In the genomic region with DNA sequence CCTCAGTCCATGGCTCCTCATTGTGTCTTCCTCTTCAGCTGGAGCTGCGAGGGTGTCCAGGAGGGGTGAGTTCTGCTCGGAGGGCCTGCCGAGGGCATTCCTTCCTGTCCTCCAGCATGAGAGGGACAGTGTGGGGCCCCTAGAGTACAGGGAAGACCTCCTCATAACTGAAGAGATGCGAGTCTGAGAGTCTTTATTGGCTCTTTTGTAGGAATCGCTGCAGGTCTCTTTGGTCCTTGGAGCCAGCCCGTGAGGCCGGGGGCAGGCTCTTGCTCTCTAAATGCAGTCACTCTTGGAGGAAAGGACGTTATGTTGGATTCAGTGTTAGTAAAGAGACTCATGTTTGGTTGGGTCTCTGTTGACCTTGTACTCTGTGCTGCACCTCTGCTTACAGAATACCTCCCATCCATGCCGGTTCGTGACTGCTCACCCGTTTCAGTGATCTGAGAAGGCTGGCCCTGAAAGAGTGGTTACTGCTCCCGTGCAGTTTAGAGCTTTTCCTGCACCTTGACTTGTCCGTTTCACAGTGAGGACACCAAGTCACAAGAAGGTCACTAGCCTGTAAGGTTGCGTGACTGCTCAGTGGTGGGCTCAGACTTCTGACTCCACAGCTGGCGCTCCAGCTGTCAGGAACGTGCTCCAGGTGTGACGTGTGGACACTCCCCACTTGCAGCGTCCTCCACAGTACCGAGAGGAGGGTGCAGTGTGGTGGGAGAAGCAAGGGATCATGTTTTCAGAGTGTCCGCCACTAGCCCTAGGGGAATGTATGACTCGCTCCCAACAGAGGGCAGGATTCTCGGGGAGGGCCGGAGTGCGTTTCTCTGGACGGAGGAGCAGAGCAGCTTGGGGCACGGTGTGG, we compare ENCODE assay signal across 25 cellular contexts. TPM values are rescaled to one million over a fixed set of nuclear protein-coding genes. Genes with fewer than 3 reads are reported as not detected.
DNase-seq lines count a peak whose midpoint lies in the region; ATAC-seq and TF ChIP-seq lines count a peak whose summit lies in the region.
"Had no signal": no experiment of that assay in that cellular context is flagged by ENCODE, and none has a peak within 500 bp of the region (broad histone marks: within the 10 kb centered on the region; RNA-seq: fewer than 3 reads in every experiment).

No MANE protein-coding gene starts in this region.

- no peak overlapping the region for H3K9ac ChIP-seq in endodermal cell (ENCODE audit: extremely low read depth, low read length, poor library complexity, severe bottlenecking)
- H3K9ac ChIP-seq: GM23248 had no signal

- H3K4me1 ChIP-seq in cardiac muscle cell (ENCODE audit: low read depth) (no peaks in the 10 kb centered on the region), endodermal cell (ENCODE audit: control insufficient read depth, insufficient read depth, low read length) (no peaks in the 10 kb centered on the region)
- H3K4me1 ChIP-seq in naive thymus-derived CD4-positive, alpha-beta T cell (ENCODE audit: control insufficient read depth in 2 of 2, insufficient read depth in 2 of 2, low read length in 2 of 2) = no peaks in the 10 kb centered on the region
- H3K4me1 ChIP-seq: SJCRH30 had no signal

- no peak for TF ChIP-seq CTCF in cardiac muscle cell (IDR thresholded peaks at IDR 0.05; ENCODE audit: low read depth, low read length)
- no peak for TF ChIP-seq CTCF in endodermal cell (conservative IDR thresholded peaks at IDR 0.05)
- TF ChIP-seq CTCF in RWPE1 (conservative IDR thresholded peaks at IDR 0.05; ENCODE audit: low read depth) = no peak
- TF ChIP-seq CTCF in type B pancreatic cell (conservative IDR thresholded peaks at IDR 0.05) = no peak

- intact Hi-C loops in cardiac septum (cut with DNase I) = no loop called here
- intact Hi-C loops in naive thymus-derived CD4-positive, alpha-beta T cell (cut with micrococcal nuclease) = no loop called here

- DNase-seq in cardiac muscle cell (ENCODE audit: low read depth in 1 of 2, low spot score in 1 of 2) (no peak), cardiac septum (ENCODE audit: low spot score) (no peak), endodermal cell (no peak), RWPE1 (ENCODE audit: low spot score) (no peak), type B pancreatic cell (ENCODE audit: extremely low spot score, unreplicated experiment) (no peak)
- DNase-seq in naive thymus-derived CD4-positive, alpha-beta T cell = no peak
- DNase-seq in stimulated activated CD4-positive, alpha-beta T cell treated with anti-CD3 and anti-CD28 coated beads, Interleukin-2, amount 100 ng/mL, for 48 hours = no peak
- no peak for DNase-seq in T-helper 2 cell treated with Interferon-gamma antibody and Interleukin-4, amounts not matched to agents 5 μg/mL and 100 μg/mL, for 36 hours (ENCODE audit: low spot score)
- DNase-seq: 8988T; Calu3; CD8-positive, alpha-beta memory T cell; DMS153; GDM1; GM23248; MG63; NCI-H1417 treated with DMSO at 0.1 percent for 48 hours; NCI-H187 treated with DMSO at 0.1 percent for 48 hours; NCI-H2107; NCI-H226; NCI-H510A treated with DMSO at 0.1 percent for 48 hours; NCI-H748 treated with DMSO at 0.1 percent for 48 hours; NK-92 treated with Interleukin-12 subunit alpha and Interleukin-12 subunit beta, amount 100 ng/mL, for 24 hours; SJCRH30 had no signal

- H3K9me3 ChIP-seq in cardiac muscle cell (ENCODE audit: low read depth) = no peaks in the 10 kb centered on the region
- H3K9me3 ChIP-seq in endodermal cell (ENCODE audit: control insufficient read depth, low read length) = peaks cover under 1% of the 10 kb centered on the region
- no peaks in the 10 kb centered on the region for H3K9me3 ChIP-seq in naive thymus-derived CD4-positive, alpha-beta T cell (ENCODE audit: control insufficient read depth in 2 of 3, low read length in 3 of 3)
- H3K9me3 ChIP-seq: MG63, SJCRH30 had no signal

- H3K27me3 ChIP-seq in cardiac muscle cell = no peaks in the 10 kb centered on the region
- H3K27me3 ChIP-seq in endodermal cell (ENCODE audit: control insufficient read depth, insufficient read depth, low read length, poor library complexity, severe bottlenecking) = no peaks in the 10 kb centered on the region
- no peaks in the 10 kb centered on the region for H3K27me3 ChIP-seq in naive thymus-derived CD4-positive, alpha-beta T cell (ENCODE audit: control insufficient read depth in 2 of 2, insufficient read depth in 2 of 2, low read length in 2 of 2)
- H3K27me3 ChIP-seq: MG63, SJCRH30 had no signal

- H3K27ac Mint-ChIP-seq in endodermal cell = peak overlapping the region; percentile 66
- no peak overlapping the region for H3K27ac Mint-ChIP-seq in naive thymus-derived CD4-positive, alpha-beta T cell
- H3K27ac Mint-ChIP-seq in type B pancreatic cell = no peak overlapping the region
- no peak overlapping the region for H3K27ac Mint-ChIP-seq in T-helper 2 cell treated with Interferon-gamma antibody and Interleukin-4, amounts not matched to agents 5 μg/mL and 100 μg/mL, for 36 hours

- H3K4me3 Mint-ChIP-seq in endodermal cell = no peak overlapping the region
- H3K4me3 Mint-ChIP-seq in naive thymus-derived CD4-positive, alpha-beta T cell = peak overlapping the region in 1 of 10 donors; percentile 12
- no peak overlapping the region for H3K4me3 Mint-ChIP-seq in type B pancreatic cell
- H3K4me3 Mint-ChIP-seq in T-helper 2 cell treated with Interferon-gamma antibody and Interleukin-4, amounts not matched to agents 5 μg/mL and 100 μg/mL, for 36 hours = no peak overlapping the region
- H3K4me3 Mint-ChIP-seq: CD8-positive, alpha-beta memory T cell had no signal

- H3K4me1 Mint-ChIP-seq in endodermal cell (peaks cover 22% of the 10 kb centered on the region), type B pancreatic cell (ENCODE audit: unreplicated experiment) (peaks cover 16% of the 10 kb centered on the region)
- H3K4me1 Mint-ChIP-seq in naive thymus-derived CD4-positive, alpha-beta T cell = peaks cover 20 to 69% (median 45%) of the 10 kb centered on the region in 7 donors
- peaks cover 16% of the 10 kb centered on the region for H3K4me1 Mint-ChIP-seq in T-helper 2 cell treated with Interferon-gamma antibody and Interleukin-4, amounts not matched to agents 5 μg/mL and 100 μg/mL, for 36 hours (ENCODE audit: low read depth)

- H3K27ac ChIP-seq in cardiac muscle cell = peak overlapping the region; percentile 43
- no peak overlapping the region for H3K27ac ChIP-seq in endodermal cell (ENCODE audit: low read depth, low read length)
- no peak overlapping the region for H3K27ac ChIP-seq in naive thymus-derived CD4-positive, alpha-beta T cell (ENCODE audit: low read depth, low read length)
- H3K27ac ChIP-seq in RWPE1 = no peak overlapping the region
- H3K27ac ChIP-seq: C4-2B, GM23248, SJCRH30 had no signal

- ATAC-seq in naive thymus-derived CD4-positive, alpha-beta T cell = peak; percentile 12
- ATAC-seq: HCT116 had no signal

- H3K27me3 Mint-ChIP-seq in endodermal cell (ENCODE audit: insufficient read depth) (no peaks in the 10 kb centered on the region), type B pancreatic cell (no peaks in the 10 kb centered on the region)
- no peaks in the 10 kb centered on the region for H3K27me3 Mint-ChIP-seq in naive thymus-derived CD4-positive, alpha-beta T cell
- no peaks in the 10 kb centered on the region for H3K27me3 Mint-ChIP-seq in T-helper 2 cell treated with Interferon-gamma antibody and Interleukin-4, amounts not matched to agents 5 μg/mL and 100 μg/mL, for 36 hours (ENCODE audit: low read depth)
- H3K27me3 Mint-ChIP-seq: CD8-positive, alpha-beta memory T cell had no signal

- no peak overlapping the region for H3K4me3 ChIP-seq in cardiac muscle cell
- H3K4me3 ChIP-seq in endodermal cell (ENCODE audit: low read length) = no peak overlapping the region
- H3K4me3 ChIP-seq in naive thymus-derived CD4-positive, alpha-beta T cell (ENCODE audit: low read length) = no peak overlapping the region
- H3K4me3 ChIP-seq: GM23248, MG63, SJCRH30 had no signal

- POLR2A ChIA-PET in naive thymus-derived CD4-positive, alpha-beta T cell (lab: Charles Lee) = interaction anchor here (1.3 kb wide), 1 partner anchor 10 kb away, joined by 3 read pairs; no protein-coding TSS in a partner anchor
- POLR2A ChIA-PET in RWPE1 (lab: Yijun Ruan, JAX; ENCODE audit: low non-redundant PET) = no interaction called here

- H3K9me3 Mint-ChIP-seq in endodermal cell = no peaks in the 10 kb centered on the region
- peaks cover 0 to 4% (median 0%) of the 10 kb centered on the region in 11 donors for H3K9me3 Mint-ChIP-seq in naive thymus-derived CD4-positive, alpha-beta T cell
- no peaks in the 10 kb centered on the region for H3K9me3 Mint-ChIP-seq in type B pancreatic cell
- no peaks in the 10 kb centered on the region for H3K9me3 Mint-ChIP-seq in T-helper 2 cell treated with Interferon-gamma antibody and Interleukin-4, amounts not matched to agents 5 μg/mL and 100 μg/mL, for 36 hours
- H3K9me3 Mint-ChIP-seq: CD8-positive, alpha-beta memory T cell had no signal

- H3K36me3 ChIP-seq in cardiac muscle cell = no peaks in the 10 kb centered on the region
- peaks cover 8% of the 10 kb centered on the region for H3K36me3 ChIP-seq in endodermal cell (ENCODE audit: control insufficient read depth, insufficient read depth, low read length)
- peaks cover 0 to 11% (median 0%) of the 10 kb centered on the region in 3 experiments for H3K36me3 ChIP-seq in naive thymus-derived CD4-positive, alpha-beta T cell (ENCODE audit: control insufficient read depth in 2 of 3, insufficient read depth in 3 of 3, low read length in 3 of 3)

- WGBS in endodermal cell (ENCODE audit: insufficient coverage in 1 of 2, insufficient read length in 1 of 2), 2 experiments = 95 to 97% methylated on average over 22 to 26 of the region's 26 CpGs

- CTCF ChIA-PET in naive thymus-derived CD4-positive, alpha-beta T cell (lab: Charles Lee) = no interaction called here
- CTCF ChIA-PET in RWPE1 (lab: Yijun Ruan, JAX) = interaction anchor here (0.8 to 1.1 kb wide), 2 partner anchors 14 kb away, joined by 3 read pairs; no protein-coding TSS in a partner anchor

- H3K36me3 Mint-ChIP-seq in endodermal cell (ENCODE audit: low read depth) = peaks cover 23% of the 10 kb centered on the region
- peaks cover 0 to 4% (median 0%) of the 10 kb centered on the region in 5 donors for H3K36me3 Mint-ChIP-seq in naive thymus-derived CD4-positive, alpha-beta T cell
- H3K36me3 Mint-ChIP-seq in type B pancreatic cell = peaks cover 3% of the 10 kb centered on the region
- H3K36me3 Mint-ChIP-seq in T-helper 2 cell treated with Interferon-gamma antibody and Interleukin-4, amounts not matched to agents 5 μg/mL and 100 μg/mL, for 36 hours (ENCODE audit: low read depth) = peaks cover 11% of the 10 kb centered on the region

RNA-seq across cellular contexts. Expression of gene ATG4B, which starts 7.8 kb away (rescaled TPM):
- 62.4 and 105 TPM in 2 replicates for total RNA-seq in cardiac muscle cell
- polyA plus RNA-seq in cardiac muscle cell = 110 and 140 TPM in 2 replicates
- total RNA-seq in cardiac septum = 46.4 TPM
- 100 to 1,000 TPM; 126 to 166 TPM for total RNA-seq in endodermal cell
- polyA plus RNA-seq in endodermal cell (2013, experiment 1 of 2) = 113 TPM
- 98.7 TPM for polyA plus RNA-seq in endodermal cell (2013, experiment 2 of 2)
- total RNA-seq in naive thymus-derived CD4-positive, alpha-beta T cell = 100 to 1,000 TPM in 2 of 5 experiments, 10 to 100 TPM in 3; 87.2 to 131 (median 95.0) TPM
- polyA plus RNA-seq in naive thymus-derived CD4-positive, alpha-beta T cell = 10 to 100 TPM; 49.7 to 59.2 TPM
- 96.5 and 112 TPM in 2 replicates for total RNA-seq in type B pancreatic cell (ENCODE audit: low replicate concordance)

RNA-seq across cellular contexts. Expression of gene THAP4, which starts 8.3 kb away (rescaled TPM):
- total RNA-seq in cardiac muscle cell = 93.0 and 101 TPM in 2 replicates
- 82.0 and 113 TPM in 2 replicates for polyA plus RNA-seq in cardiac muscle cell
- total RNA-seq in cardiac septum = 73.2 TPM
- total RNA-seq in endodermal cell = 10 to 100 TPM; 54.6 to 66.1 TPM
- 40.7 TPM for polyA plus RNA-seq in endodermal cell (2013, experiment 1 of 2)
- polyA plus RNA-seq in endodermal cell (2013, experiment 2 of 2) = 36.6 TPM
- 10 to 100 TPM; 26.4 to 34.8 (median 28.1) TPM for total RNA-seq in naive thymus-derived CD4-positive, alpha-beta T cell
- polyA plus RNA-seq in naive thymus-derived CD4-positive, alpha-beta T cell = 10 to 100 TPM; 30.8 to 56.2 TPM
- total RNA-seq in type B pancreatic cell (ENCODE audit: low replicate concordance) = 51.3 and 53.3 TPM in 2 replicates

RNA-seq across cellular contexts. Expression of gene DTYMK, which starts 41.3 kb away (rescaled TPM):
- 31.1 and 47.7 TPM in 2 replicates for total RNA-seq in cardiac muscle cell
- 72.7 and 85.3 TPM in 2 replicates for polyA plus RNA-seq in cardiac muscle cell
- 10.5 TPM for total RNA-seq in cardiac septum
- total RNA-seq in endodermal cell = 10 to 100 TPM; 60.9 to 62.4 TPM
- polyA plus RNA-seq in endodermal cell (2013, experiment 1 of 2) = 66.3 TPM
- 64.8 TPM for polyA plus RNA-seq in endodermal cell (2013, experiment 2 of 2)
- 10 to 100 TPM; 12.0 to 65.7 (median 17.0) TPM for total RNA-seq in naive thymus-derived CD4-positive, alpha-beta T cell
- polyA plus RNA-seq in naive thymus-derived CD4-positive, alpha-beta T cell = 10 to 100 TPM; 34.9 to 45.7 TPM
- total RNA-seq in type B pancreatic cell (ENCODE audit: low replicate concordance) = 32.7 and 66.7 TPM in 2 replicates

RNA-seq across cellular contexts. Expression of gene ING5, which starts 56.6 kb away (rescaled TPM):
- total RNA-seq in cardiac muscle cell (39.4 and 53.6 TPM in 2 replicates), cardiac septum (14.9 TPM), endodermal cell (10 to 100 TPM; 44.9 to 53.1 TPM), type B pancreatic cell (ENCODE audit: low replicate concordance) (37.6 and 48.8 TPM in 2 replicates)
- polyA plus RNA-seq in cardiac muscle cell = 16.3 and 26.3 TPM in 2 replicates
- polyA plus RNA-seq in endodermal cell (2013, experiment 1 of 2) = 33.1 TPM
- polyA plus RNA-seq in endodermal cell (2013, experiment 2 of 2) = 33.4 TPM
- 100 to 1,000 TPM in 1 of 5 experiments, 10 to 100 TPM in 4; 37.5 to 102 (median 65.4) TPM for total RNA-seq in naive thymus-derived CD4-positive, alpha-beta T cell
- 10 to 100 TPM; 22.3 to 38.7 TPM for polyA plus RNA-seq in naive thymus-derived CD4-positive, alpha-beta T cell
